In genomic region chr20:17614176-17614811, GRCh38 we compare ENCODE assay signal across 8 cellular contexts. TPM values are rescaled to one million over a fixed set of nuclear protein-coding genes. Genes with fewer than 3 reads are reported as not detected.
DNase-seq lines count a peak whose midpoint lies in the region; ATAC-seq lines count a peak whose summit lies in the region.

No MANE protein-coding gene starts in this region.

- H3K9ac ChIP-seq in HUES64 (ENCODE audit: low read depth, low read length) (no peak overlapping the region), mucosa of rectum (ENCODE audit: low read depth in 1 of 2, low read length in 2 of 2) (peak overlapping the region in 1 of 2 donors; percentile 20)

- DNase-seq in AG08396 (ENCODE audit: low spot score) (peak; percentile 71), ecto neural progenitor cell (ENCODE audit: low spot score) (peak; percentile 48), KG1 (lab: John Stamatoyannopoulos, UW) (no peak), AML-193 (lab: John Stamatoyannopoulos, UW) (no peak), iPS-NIHi11 (ENCODE audit: low spot score) (no peak)

- peaks cover 44% of the 10 kb centered on the region for H3K36me3 ChIP-seq in HUES64 (ENCODE audit: insufficient read depth, low read length)
- peaks cover 45 to 50% of the 10 kb centered on the region in 2 donors for H3K36me3 ChIP-seq in mucosa of rectum (ENCODE audit: control insufficient read depth in 2 of 2, insufficient read depth in 2 of 2, low read length in 2 of 2)

- H3K9me3 ChIP-seq in HUES64 (ENCODE audit: insufficient read depth, low read depth, low read length) (no peaks in the 10 kb centered on the region), mucosa of rectum (ENCODE audit: control insufficient read depth in 2 of 2, low read length in 2 of 2) (no peaks in the 10 kb centered on the region)

- WGBS in HUES64, result 77% methylated on average over 20 of the region's 20 CpGs

- no peak for ATAC-seq in GM21390 (IDR thresholded peaks at IDR 0.05; ENCODE audit: unreplicated experiment)

- H3K27me3 ChIP-seq in HUES64 (ENCODE audit: insufficient read depth, low read length) (no peaks in the 10 kb centered on the region), mucosa of rectum (ENCODE audit: control insufficient read depth in 2 of 2, insufficient read depth in 2 of 2, low read length in 2 of 2) (no peaks in the 10 kb centered on the region)

- peak overlapping the region; percentile 35; the same call in 1 of the 2 replicates for H3K27ac ChIP-seq in HUES64 (ENCODE audit: low read depth, low read length)
- peak overlapping the region; percentile 52 to 56 for H3K27ac ChIP-seq in mucosa of rectum (ENCODE audit: low read depth in 2 of 2, low read length in 2 of 2)

- H3K4me3 ChIP-seq in HUES64 (ENCODE audit: low read length) (no peak overlapping the region), mucosa of rectum (ENCODE audit: low read length in 2 of 2) (no peak overlapping the region)

- H3K4me1 ChIP-seq in HUES64 (ENCODE audit: insufficient read depth, low read length) (no peaks in the 10 kb centered on the region), mucosa of rectum (ENCODE audit: control insufficient read depth in 2 of 2, insufficient read depth in 2 of 2, low read length in 2 of 2) (peaks cover 41 to 63% of the 10 kb centered on the region in 2 donors)

RNA-seq across cellular contexts. Expression of gene DSTN, which starts 44.4 kb away (rescaled TPM):
- 223 TPM for polyA plus RNA-seq in HUES64 (2013, experiment 1 of 2)
- polyA plus RNA-seq in HUES64 (2013, experiment 2 of 2), result 225 TPM

Comparison
In these comparisons a context has a peak if more than half of its experiments do, and no peak if none do; other contexts are left out.
1. DNase-seq: peak in AG08396 (single experiment) and ecto neural progenitor cell (single experiment); none in KG1 (single experiment), AML-193 (0 of 2) and iPS-NIHi11 (single experiment).